In the genomic region with DNA sequence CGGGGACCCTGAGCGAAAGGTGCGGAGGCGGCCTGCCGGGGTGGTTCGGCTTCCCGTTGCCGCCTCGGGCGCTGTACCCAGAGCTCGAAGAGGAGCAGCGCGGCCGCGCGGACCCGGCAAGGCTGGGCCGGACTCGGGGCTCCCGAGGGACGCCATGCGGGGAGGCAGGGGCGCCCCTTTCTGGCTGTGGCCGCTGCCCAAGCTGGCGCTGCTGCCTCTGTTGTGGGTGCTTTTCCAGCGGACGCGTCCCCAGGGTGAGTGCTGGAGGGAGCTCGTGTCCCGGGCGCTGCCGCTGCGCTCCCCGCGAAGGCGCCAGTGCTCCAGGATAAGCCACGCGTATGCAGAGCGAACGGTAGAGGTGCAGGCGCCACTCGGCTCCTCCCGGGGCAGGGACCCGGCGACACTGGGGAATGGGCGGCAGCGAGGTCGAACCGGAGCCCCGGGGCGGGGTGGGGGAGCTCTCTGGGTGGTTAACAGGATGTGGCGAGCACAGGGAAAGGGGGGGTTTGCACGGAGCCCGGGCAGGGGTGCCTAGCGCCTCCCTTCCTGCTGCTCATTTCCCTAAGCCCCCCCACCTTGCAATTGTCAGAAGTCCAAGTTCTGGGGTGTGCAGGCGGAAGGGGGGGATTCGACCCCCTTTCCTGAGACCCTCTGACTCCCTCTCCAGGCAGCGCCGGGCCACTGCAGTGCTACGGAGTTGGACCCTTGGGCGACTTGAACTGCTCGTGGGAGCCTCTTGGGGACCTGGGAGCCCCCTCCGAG, we compare ENCODE assay signal across 8 cellular contexts. TPM values are rescaled to one million over a fixed set of nuclear protein-coding genes. Genes with fewer than 3 reads are reported as not detected.
DNase-seq lines count a peak whose midpoint lies in the region; ATAC-seq, FAIRE-seq and TF ChIP-seq lines count a peak whose summit lies in the region.

Gene IL27RA (plus strand): TSS at position 44 of the 762 bp plus-strand sequence. CDS start 111 bp downstream, at position 155.

- TF ChIP-seq CTCF in pancreas (IDR thresholded peaks at IDR 0.05) (peak; percentile 38 to 63 (median 50)), transverse colon (IDR thresholded peaks at IDR 0.05) (peak; percentile 48 to 68 (median 56))

- ATAC-seq in GM18498 (IDR thresholded peaks at IDR 0.05; ENCODE audit: unreplicated experiment) = peak; percentile 70
- ATAC-seq in pancreas = peak; percentile 74 to 90 (median 90)

- peak; percentile 51 for DNase-seq in 8988T
- peak in 67 of 76 experiments; percentile 23 to 98 (median 68) for DNase-seq in HUDEP-2 (lab: John Stamatoyannopoulos, UW; ENCODE audit: unreplicated experiment in 76 of 76)
- DNase-seq in SJSA1 (ENCODE audit: low read depth in 1 of 2, low spot score in 2 of 2) = peak; percentile 53 to 56
- peak; percentile 67 for DNase-seq in activated gamma-delta T cell (lab: John Stamatoyannopoulos, UW)
- DNase-seq in glomerular visceral epithelial cell (ENCODE audit: extremely low spot score) = peak; percentile 54
- DNase-seq in pancreas = peak; percentile 55 to 89 (median 62)
- peak; percentile 75 for DNase-seq in transverse colon

- H3K27ac ChIP-seq in SJSA1 (no peak within 1 kb of the TSS), pancreas (peak within 1 kb of the TSS in 3 of 4 donors; percentile 45 to 59 (median 57)), transverse colon (peak within 1 kb of the TSS; percentile 62 to 76 (median 69))

- H3K27me3 ChIP-seq in SJSA1 (replicated peaks) (no peaks in the 10 kb centered on the region), pancreas (no peaks in the 10 kb centered on the region), transverse colon (no peaks in the 10 kb centered on the region)

- peaks cover 8% of the 10 kb centered on the region for H3K4me1 ChIP-seq in SJSA1 (replicated peaks)
- H3K4me1 ChIP-seq in pancreas = peaks cover 0 to 3% (median 0%) of the 10 kb centered on the region in 3 donors
- H3K4me1 ChIP-seq in transverse colon = peaks cover 0 to 15% (median 10%) of the 10 kb centered on the region in 4 donors

- in situ Hi-C loops in transverse colon (cut with MboI; ENCODE audit: low pct_ligation_motif_present in 1 of 4, low pct_unique_long_range_greater_than_20kb in 1 of 4, low sequenced_read_pairs in 3 of 4) = no loop called here

- intact Hi-C loops in pancreas (cut with DNase I) = no loop called here
- intact Hi-C loops in transverse colon (cut with DNase I; ENCODE audit: low total_unique reads) = no loop called here

- H3K9me3 ChIP-seq in SJSA1 (replicated peaks) (no peaks in the 10 kb centered on the region), pancreas (no peaks in the 10 kb centered on the region), transverse colon (no peaks in the 10 kb centered on the region)

- peak; percentile 33 for TF ChIP-seq POLR2A in transverse colon (IDR thresholded peaks at IDR 0.05)

- H3K4me3 ChIP-seq in SJSA1 (peak within 1 kb of the TSS; percentile 42), pancreas (peak within 1 kb of the TSS; percentile 37 to 67 (median 48)), transverse colon (peak within 1 kb of the TSS; percentile 33 to 64 (median 51))

- 0 to 1% methylated on average over 54 to 63 of the region's 63 CpGs for WGBS in pancreas, 2 donors
- WGBS in transverse colon (ENCODE audit: low coverage in 1 of 2), 2 donors = 0% methylated on average over 37 of the region's 63 CpGs; no CpG with 5 or more reads in 1 of the 2 donors

- no peak for TF ChIP-seq EP300 in transverse colon (IDR thresholded peaks at IDR 0.05; ENCODE audit: low read depth)

- H3K36me3 ChIP-seq in SJSA1 = no peaks in the 10 kb centered on the region
- H3K36me3 ChIP-seq in pancreas = no peaks in the 10 kb centered on the region
- no peaks in the 10 kb centered on the region for H3K36me3 ChIP-seq in transverse colon

- FAIRE-seq in pancreas (lab: Jason Lieb, UNC) = no peak

RNA-seq across cellular contexts. Expression of gene IL27RA, which starts in this region (rescaled TPM):
- 2.0 and 4.0 TPM in 2 replicates for total RNA-seq in SJSA1 (2014; rRNA removed; shearing (Covaris generic))
- total RNA-seq in pancreas (1 to 10 TPM in 5 of 6 donors, under 1 TPM in 1; 0.88 to 8.2 (median 1.9) TPM), transverse colon (1 to 10 TPM in 3 of 4 donors, under 1 TPM in 1; 0.37 to 2.1 (median 1.5) TPM)
- polyA plus RNA-seq in pancreas = 1 to 10 TPM; 1.4 to 3.1 TPM
